ENCODE assay signal across 19 cellular contexts in the genomic region with DNA sequence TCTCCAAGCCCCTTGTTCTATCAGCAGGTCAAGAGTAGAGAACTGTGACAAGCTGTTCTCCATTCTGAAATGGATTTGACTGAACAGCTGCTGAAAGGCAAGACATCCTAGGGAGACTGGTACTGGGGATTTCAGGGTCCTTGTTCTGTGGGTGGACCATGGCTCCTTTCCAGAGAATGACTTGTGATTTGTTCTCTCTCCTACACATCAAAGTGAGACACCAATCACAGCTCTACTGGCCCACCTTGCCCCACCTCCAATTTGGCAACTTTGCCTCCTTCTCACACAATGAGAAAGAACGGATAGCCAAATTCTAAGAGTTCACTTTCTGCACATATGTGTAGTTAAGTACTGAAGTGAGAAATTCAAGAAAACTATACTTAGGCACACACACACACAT.
DNase-seq lines count a peak whose midpoint lies in the region; ATAC-seq, FAIRE-seq and TF ChIP-seq lines count a peak whose summit lies in the region.
"Had no signal": no experiment of that assay in that cellular context is flagged by ENCODE, and none has a peak within 500 bp of the region (broad histone marks: within the 10 kb centered on the region; RNA-seq: fewer than 3 reads in every experiment).

No MANE protein-coding gene starts in this region.

- intact Hi-C loops in K562 (cut with micrococcal nuclease), result no loop called here

- peaks cover 16% of the 10 kb centered on the region for H3K36me3 Mint-ChIP-seq in nephron (ENCODE audit: low read depth)
- H3K36me3 Mint-ChIP-seq: neural progenitor cell had no signal

- CTCF ChIA-PET in K562 (lab: Yijun Ruan, JAX; ENCODE audit: low intra/inter-chr PET ratio), result no interaction called here

- H3K9ac ChIP-seq in K562 (ENCODE audit: insufficient read depth in 1 of 2, low read depth in 2 of 2, low read length in 2 of 2), result no peak overlapping the region
- H3K9ac ChIP-seq: neural progenitor cell had no signal

- no peaks in the 10 kb centered on the region for H3K9me1 ChIP-seq in K562 (ENCODE audit: control insufficient read depth, insufficient read depth, low read length)

- H3K27ac ChIP-seq in K562 (ENCODE audit: extremely low read depth, low read depth, low read length) (no peak overlapping the region), small intestine (ENCODE audit: low read depth in 1 of 2, low read length in 1 of 2) (no peak overlapping the region)
- H3K27ac ChIP-seq: neural progenitor cell, suprapubic skin had no signal

- H4K20me1 ChIP-seq in K562 (replicated peaks; ENCODE audit: control insufficient read depth, insufficient read depth, low read length), result 0 out of 2 replicates have a peak, but pooled peaks cover 3% of the 10 kb centered on the region

- no peak overlapping the region for H3K4me2 ChIP-seq in K562 (ENCODE audit: insufficient read depth, low read length)
- H3K4me2 ChIP-seq: neural progenitor cell had no signal

- TF ChIP-seq POLR2A in K562 (conservative IDR thresholded peaks at IDR 0.05), result no peak

- peaks cover 4 to 6% of the 10 kb centered on the region in 2 experiments; a peak in 3 of 5 replicates for H3K27me3 ChIP-seq in K562 (ENCODE audit: control insufficient read depth in 2 of 2, insufficient read depth in 2 of 2, low read length in 2 of 2)
- no peaks in the 10 kb centered on the region for H3K27me3 ChIP-seq in small intestine (ENCODE audit: control insufficient read depth in 2 of 2, insufficient read depth in 2 of 2, low read length in 2 of 2)
- H3K27me3 ChIP-seq: MG63, neural progenitor cell, suprapubic skin had no signal

- H3K27me3 Mint-ChIP-seq in nephron (ENCODE audit: low read depth), result no peaks in the 10 kb centered on the region

- H3K4me3 Mint-ChIP-seq in nephron, result no peak overlapping the region
- H3K4me3 Mint-ChIP-seq: neural progenitor cell had no signal

- TF ChIP-seq CTCF in K562 (IDR thresholded peaks at IDR 0.05 in 2 of 3, conservative IDR thresholded peaks at IDR 0.05 in 1 of 3; ENCODE audit: insufficient read depth in 2 of 3, low read depth in 1 of 3, low read length in 3 of 3), result no peak
- TF ChIP-seq CTCF in nephron (IDR thresholded peaks at IDR 0.05; ENCODE audit: unreplicated experiment in 3 of 3), result no peak

- ATAC-seq in GM18511 (IDR thresholded peaks at IDR 0.05; ENCODE audit: unreplicated experiment) (peak; percentile 38), HG02852 (IDR thresholded peaks at IDR 0.05; ENCODE audit: unreplicated experiment) (peak; percentile 36), K562 (no peak)

- H3K36me3 ChIP-seq in K562 (ENCODE audit: control insufficient read depth, insufficient read depth, low read length), result no peaks in the 10 kb centered on the region
- no peaks in the 10 kb centered on the region for H3K36me3 ChIP-seq in small intestine (ENCODE audit: control insufficient read depth in 2 of 2, insufficient read depth in 2 of 2, low read length in 2 of 2)
- H3K36me3 ChIP-seq: MG63, neural progenitor cell, suprapubic skin had no signal

- DNase-seq in K562 (ENCODE audit: extremely low read depth in 1 of 4, low spot score in 3 of 4), result no peak
- DNase-seq in pons (ENCODE audit: low spot score), result no peak
- no peak for DNase-seq in SW480 (ENCODE audit: low spot score)
- no peak for DNase-seq in small intestine
- DNase-seq: activated CD8-positive, alpha-beta memory T cell treated with anti-CD3 and anti-CD28 coated beads for 24 hours; AML-193; caudate nucleus; effector memory CD4-positive, alpha-beta T cell; kidney; MG63; NCI-H345; stimulated activated CD4-positive, alpha-beta T cell treated with anti-CD3 and anti-CD28 coated beads, Interleukin-1b, Interleukin-23, amount 100 ng/mL, for 48 hours; T-helper 2 cell had no signal

- no peaks in the 10 kb centered on the region for H3K79me2 ChIP-seq in K562 (ENCODE audit: control insufficient read depth, insufficient read depth, low read length)

- POLR2A ChIA-PET in K562 (lab: Yijun Ruan, JAX), result interaction anchor here (1.2 kb wide), 1 partner anchor 96 kb away, joined by 3 read pairs; no protein-coding TSS in a partner anchor

- FAIRE-seq in K562 (lab: Jason Lieb, UNC), result no peak
- FAIRE-seq in small intestine (lab: Jason Lieb, UNC), result no peak
- FAIRE-seq: GM19239, kidney had no signal

- H3K4me3 ChIP-seq in K562, result no peak overlapping the region
- H3K4me3 ChIP-seq in small intestine (ENCODE audit: low read depth in 1 of 2, low read length in 2 of 2), result no peak overlapping the region
- H3K4me3 ChIP-seq: MG63, neural progenitor cell, suprapubic skin had no signal

- in situ Hi-C loops in K562 (cut with MboI), result no loop called here

- no peak for TF ChIP-seq EP300 in K562 (IDR thresholded peaks at IDR 0.05; ENCODE audit: low read length)

- no peaks in the 10 kb centered on the region for H3K9me3 Mint-ChIP-seq in nephron
- H3K9me3 Mint-ChIP-seq: neural progenitor cell had no signal

- H3K9me3 ChIP-seq in K562 (replicated peaks; ENCODE audit: control insufficient read depth, insufficient read depth, low read depth, low read length) (no peaks in the 10 kb centered on the region), small intestine (ENCODE audit: control insufficient read depth, low read depth) (no peaks in the 10 kb centered on the region)
- H3K9me3 ChIP-seq: MG63, suprapubic skin had no signal

- TF ChIP-seq RAD21 in K562 (CRISPR knock-in tag; conservative IDR thresholded peaks at IDR 0.05 in 1 of 2, IDR thresholded peaks at IDR 0.05 in 1 of 2), result no peak

- WGBS in K562 (ENCODE audit: insufficient coverage, low coverage, missing lambda C conversion rate), result 0% methylated on average over 1 of the region's 1 CpG
- WGBS in small intestine, 3 donors, result 91 to 96% (median 92%) methylated on average over 1 of the region's 1 CpG

- no peak overlapping the region for H2AFZ ChIP-seq in K562 (ENCODE audit: low read depth, low read length)
- H2AFZ ChIP-seq: neural progenitor cell had no signal

- no TSS peak for BruUV-seq in K562 (replicated peaks; lab: Mats Ljungman, UMichigan)

- H3K27ac Mint-ChIP-seq in nephron, result peak overlapping the region; percentile 15 to 59 (median 45)
- H3K27ac Mint-ChIP-seq: neural progenitor cell had no signal

- no peaks in the 10 kb centered on the region for H3K4me1 ChIP-seq in K562 (replicated peaks in 1 of 2; ENCODE audit: control insufficient read depth in 2 of 2, insufficient read depth in 2 of 2, low read length in 2 of 2)
- H3K4me1 ChIP-seq in small intestine (ENCODE audit: control insufficient read depth in 2 of 2, insufficient read depth in 1 of 2, low read depth in 1 of 2, low read length in 1 of 2), result peaks cover 1 to 8% of the 10 kb centered on the region in 2 donors

- peaks cover 49% of the 10 kb centered on the region for H3K4me1 Mint-ChIP-seq in nephron

TF ChIP-seq in K562, 482 proteins besides CTCF, POLR2A, EP300 and RAD21:
- TF ChIP-seq DACH1 (IDR thresholded peaks at IDR 0.05; ENCODE audit: partially characterized antibody), result no peak
- TF ChIP-seq, protein P1, sequence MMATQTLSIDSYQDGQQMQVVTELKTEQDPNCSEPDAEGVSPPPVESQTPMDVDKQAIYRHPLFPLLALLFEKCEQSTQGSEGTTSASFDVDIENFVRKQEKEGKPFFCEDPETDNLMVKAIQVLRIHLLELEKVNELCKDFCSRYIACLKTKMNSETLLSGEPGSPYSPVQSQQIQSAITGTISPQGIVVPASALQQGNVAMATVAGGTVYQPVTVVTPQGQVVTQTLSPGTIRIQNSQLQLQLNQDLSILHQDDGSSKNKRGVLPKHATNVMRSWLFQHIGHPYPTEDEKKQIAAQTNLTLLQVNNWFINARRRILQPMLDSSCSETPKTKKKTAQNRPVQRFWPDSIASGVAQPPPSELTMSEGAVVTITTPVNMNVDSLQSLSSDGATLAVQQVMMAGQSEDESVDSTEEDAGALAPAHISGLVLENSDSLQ (IDR thresholded peaks at IDR 0.05), result peak; percentile 36; the same call in 1 of the 2 replicates
TF ChIP-seq in K562: peak in this region for 1.
